In the genomic region with DNA sequence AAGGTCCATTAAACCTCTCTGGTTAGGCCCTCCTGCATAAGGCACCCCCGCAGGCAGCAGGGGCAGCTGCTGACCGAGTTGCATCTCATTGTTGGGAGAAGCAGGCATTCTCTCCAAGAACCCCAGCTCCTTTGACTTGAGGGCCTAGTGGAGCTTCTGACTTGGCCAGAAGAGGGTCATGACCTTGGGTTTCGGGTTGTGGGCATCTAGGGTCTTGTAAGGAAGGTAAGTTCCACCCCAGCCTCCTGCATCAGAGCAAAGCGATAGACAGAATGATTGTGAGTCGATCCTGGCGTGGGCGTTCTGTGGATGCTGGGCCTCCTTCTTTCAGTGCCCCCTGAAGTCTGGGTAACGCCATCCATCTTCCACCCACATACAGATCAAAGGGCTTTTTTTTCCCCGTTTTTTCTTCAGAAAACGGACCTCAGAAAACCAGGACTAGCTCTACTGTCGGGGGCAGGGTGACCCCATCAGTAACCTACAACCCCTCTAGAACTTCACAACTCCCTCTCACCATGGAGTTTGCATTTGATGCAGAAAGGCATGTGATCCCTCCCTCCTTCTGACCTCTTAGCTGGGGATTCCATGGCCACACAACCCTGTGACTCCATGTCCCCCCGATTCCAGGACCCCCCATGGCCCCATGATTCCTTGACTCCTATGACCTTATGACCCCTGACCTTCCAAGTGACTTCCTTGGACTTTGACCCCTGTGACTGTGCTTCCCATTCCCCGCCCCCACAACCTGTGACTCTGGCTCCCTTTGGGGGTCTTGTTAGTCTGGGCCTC, we compare ENCODE assay signal across 1 cellular context.
TF ChIP-seq lines count a peak whose summit lies in the region.

No MANE protein-coding gene starts in this region.

TF ChIP-seq in IMR-90, 13 proteins besides CTCF, POLR2A, EP300 and RAD21:
- TF ChIP-seq USF2 (IDR thresholded peaks at IDR 0.05; ENCODE audit: low read depth, low read length) (no peak), MXI1 (IDR thresholded peaks at IDR 0.05; ENCODE audit: borderline replicate concordance, low read depth, low read length) (no peak), SMC3 (IDR thresholded peaks at IDR 0.05; ENCODE audit: low read depth, low read length) (no peak), BHLHE40 (IDR thresholded peaks at IDR 0.05; ENCODE audit: low read depth, low read length) (no peak), MAFK (IDR thresholded peaks at IDR 0.05; ENCODE audit: low read depth, low read length) (no peak)
